11 cellular contexts compared by ENCODE assay signal in the genomic region with DNA sequence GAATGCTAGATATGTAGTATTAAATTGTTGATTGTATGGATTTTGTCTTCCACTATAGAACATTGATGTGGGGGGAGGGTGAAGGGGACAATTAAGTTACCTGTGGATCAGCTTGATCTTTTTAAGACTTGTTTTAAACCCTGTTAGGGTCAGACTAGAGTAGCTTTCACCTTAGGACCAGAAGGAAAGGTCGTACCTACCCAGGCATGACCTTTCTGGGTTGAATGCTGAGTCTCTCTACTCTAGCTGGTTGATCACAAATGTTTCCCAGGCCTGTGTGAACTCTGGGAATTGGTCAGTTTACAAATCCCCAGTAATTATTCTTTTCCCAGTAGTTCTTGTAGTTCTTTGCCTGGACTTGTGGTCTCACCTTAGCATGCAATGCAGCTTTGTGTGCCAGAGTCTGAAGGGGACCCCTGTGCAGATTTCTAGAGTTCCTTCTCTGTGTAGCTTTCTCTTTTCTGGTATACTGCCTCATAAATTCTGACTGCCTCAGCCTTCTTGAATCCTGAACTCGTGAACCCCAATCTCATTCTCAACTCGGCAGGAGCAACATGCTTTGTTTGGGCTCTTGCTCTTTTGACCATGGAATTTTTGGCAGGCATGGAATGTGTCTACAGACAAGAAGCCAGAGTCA. TPM values are rescaled to one million over a fixed set of nuclear protein-coding genes. Genes with fewer than 3 reads are reported as not detected.
DNase-seq lines count a peak whose midpoint lies in the region; ATAC-seq, FAIRE-seq and TF ChIP-seq lines count a peak whose summit lies in the region.
"Had no signal": no experiment of that assay in that cellular context is flagged by ENCODE, and none has a peak within 500 bp of the region (broad histone marks: within the 10 kb centered on the region; RNA-seq: fewer than 3 reads in every experiment).

No MANE protein-coding gene starts in this region.

- H3K79me2 ChIP-seq in H1 (ENCODE audit: control insufficient read depth in 1 of 2, insufficient read depth in 2 of 2, low read length in 2 of 2) = no peaks in the 10 kb centered on the region

- peaks cover 7% of the 10 kb centered on the region; the same call in 1 of the 2 replicates for H3K9me3 ChIP-seq in Panc1 (ENCODE audit: control insufficient read depth, insufficient read depth, low read depth, low read length)
- no peaks in the 10 kb centered on the region for H3K9me3 ChIP-seq in H1 (ENCODE audit: insufficient read depth in 2 of 2, low read depth in 1 of 2, low read length in 1 of 2)

- H3K4me3 Mint-ChIP-seq in Calu3 (ENCODE audit: low read depth, unreplicated experiment) (peak overlapping the region; percentile 9), glutamatergic neuron (ENCODE audit: unreplicated experiment) (no peak overlapping the region)

- H3K27ac ChIP-seq in Panc1 (ENCODE audit: low read length) (peak overlapping the region; percentile 100), H1 (ENCODE audit: low read depth, low read length) (peak overlapping the region; percentile 39; the same call in 1 of the 2 replicates), caudate nucleus (ENCODE audit: low read depth, low read length) (no peak overlapping the region)

- no peaks in the 10 kb centered on the region for H3K27me3 Mint-ChIP-seq in Calu3 (ENCODE audit: unreplicated experiment)
- H3K27me3 Mint-ChIP-seq in glutamatergic neuron (ENCODE audit: unreplicated experiment) = no peaks in the 10 kb centered on the region

- peak overlapping the region; percentile 66 for H3K27ac Mint-ChIP-seq in Calu3 (ENCODE audit: unreplicated experiment)
- no peak overlapping the region for H3K27ac Mint-ChIP-seq in glutamatergic neuron (ENCODE audit: unreplicated experiment)

- H2BK120ac ChIP-seq in H1 (replicated peaks; ENCODE audit: low read depth, low read length) = peak overlapping the region; percentile 44

- no peak overlapping the region for H2BK20ac ChIP-seq in H1 (ENCODE audit: low read length)

- no peak overlapping the region for H2BK15ac ChIP-seq in H1 (ENCODE audit: low read length)

- H3K4me2 ChIP-seq in H1 (ENCODE audit: insufficient read depth in 1 of 2, low read depth in 2 of 2, low read length in 2 of 2) = peak overlapping the region in 1 of 2 experiments; percentile 57; a peak in 1 of 4 replicates

- CTCF ChIA-PET in Calu3 (lab: Charles Lee) (interaction anchor here (0.5 kb wide), 1 partner anchor 68 kb away, joined by 3 read pairs; no protein-coding TSS in a partner anchor), Panc1 (lab: Charles Lee) (no interaction called here), H1 (lab: Charles Lee; ENCODE audit: partially characterized antibody) (interaction anchor here (0.7 to 4.4 kb wide), 4 partner anchors 8 to 275 kb away, joined by 3 to 24 read pairs (median 3); no protein-coding TSS in a partner anchor)

- H2BK5ac ChIP-seq in H1 (ENCODE audit: low read depth, low read length) = peak overlapping the region; percentile 79

- POLR2A ChIA-PET in Panc1 (lab: Charles Lee) = interaction anchor here (0.5 to 0.6 kb wide), 2 partner anchors 82 to 83 kb away, joined by 5 to 8 read pairs; no protein-coding TSS in a partner anchor
- POLR2A ChIA-PET in H1 (lab: Charles Lee; ENCODE audit: partially characterized antibody) = interaction anchor here (1.0 to 1.3 kb wide), 5 partner anchors 9 to 96 kb away, joined by 3 to 4 read pairs (median 3); no protein-coding TSS in a partner anchor

- H3K27me3 ChIP-seq in Panc1 (ENCODE audit: control insufficient read depth, insufficient read depth, low read length) (no peaks in the 10 kb centered on the region), H1 (replicated peaks in 1 of 4; ENCODE audit: control insufficient read depth in 3 of 4, extremely low read depth in 1 of 4, insufficient read depth in 3 of 4, low read length in 3 of 4) (no peaks in the 10 kb centered on the region)

- H3K36me3 Mint-ChIP-seq in Calu3 (ENCODE audit: insufficient read depth, unreplicated experiment) = peaks cover 29% of the 10 kb centered on the region
- H3K36me3 Mint-ChIP-seq in glutamatergic neuron (ENCODE audit: unreplicated experiment) = peaks cover 5% of the 10 kb centered on the region

- BruUV-seq in Calu3 (replicated peaks; lab: Mats Ljungman, UMichigan) = no TSS peak
- BruUV-seq in Panc1 (replicated peaks; lab: Mats Ljungman, UMichigan) = no TSS peak

- H4K91ac ChIP-seq in H1 (replicated peaks; ENCODE audit: insufficient read length, low read length) = no peak overlapping the region

- H4K5ac ChIP-seq in H1 (ENCODE audit: insufficient read length, low read depth, low read length) = no peak overlapping the region

- no peak for TF ChIP-seq EP300 in H1 (IDR thresholded peaks at IDR 0.05; ENCODE audit: borderline replicate concordance in 1 of 2, low read depth in 2 of 2, low read length in 2 of 2)

- H3K23ac ChIP-seq in H1 (ENCODE audit: insufficient read length) = no peak overlapping the region

- H3K9ac ChIP-seq in H1 (replicated peaks in 1 of 4; ENCODE audit: extremely low read depth in 1 of 4, low read depth in 3 of 4, low read length in 3 of 4) = no peak overlapping the region

- H3K36me3 ChIP-seq in Panc1 (ENCODE audit: control insufficient read depth, insufficient read depth, low read length) (peaks cover 8% of the 10 kb centered on the region; the same call in 1 of the 2 replicates), H1 (ENCODE audit: control insufficient read depth in 2 of 4, insufficient read depth in 4 of 4, low read length in 3 of 4) (no peaks in the 10 kb centered on the region)

- H3K18ac ChIP-seq in H1 (ENCODE audit: extremely low read depth, low read length) = no peak overlapping the region; the same call in 1 of the 2 replicates

- H2AFZ ChIP-seq in H1 (ENCODE audit: low read length) = no peak overlapping the region

- H3K79me1 ChIP-seq in H1 (ENCODE audit: low read depth, low read length) = no peaks in the 10 kb centered on the region; the same call in 1 of the 2 replicates

- intact Hi-C loops in Calu3 (cut with micrococcal nuclease; ENCODE audit: unreplicated experiment) (no loop called here), Panc1 (cut with micrococcal nuclease; ENCODE audit: unreplicated experiment) (no loop called here)

- no peak for TF ChIP-seq POLR2A in H1 (IDR thresholded peaks at IDR 0.05; ENCODE audit: control extremely low read depth in 1 of 2, low read depth in 2 of 2, low read length in 2 of 2)

- in situ Hi-C loops in Panc1 (cut with HindIII; ENCODE audit: low pct_unique_long_range_greater_than_20kb, low sequenced_read_pairs) = no loop called here

- H3K4ac ChIP-seq in H1 (replicated peaks; ENCODE audit: insufficient read length, low read depth, low read length) = no peak overlapping the region

- H3K23me2 ChIP-seq in H1 (ENCODE audit: low read depth, low read length) = no peaks in the 10 kb centered on the region

- peaks cover 45% of the 10 kb centered on the region for H3K4me1 ChIP-seq in Panc1 (ENCODE audit: control insufficient read depth, insufficient read depth, low read length)
- peaks cover 0 to 4% (median 0%) of the 10 kb centered on the region in 4 experiments; a peak in 1 of 7 replicates for H3K4me1 ChIP-seq in H1 (replicated peaks in 1 of 4; ENCODE audit: control insufficient read depth in 3 of 4, insufficient read depth in 4 of 4, low read length in 3 of 4)

- 64% methylated on average over 3 of the region's 3 CpGs; no CpG with 5 or more reads in 1 of the 2 experiments for WGBS in H1 (ENCODE audit: extremely low coverage in 1 of 2, insufficient coverage in 1 of 2, insufficient read length in 1 of 2, insufficient replicate concordance in 2 of 2, low coverage in 1 of 2, low lambda C conversion rate in 2 of 2, missing lambda C conversion rate in 1 of 2), 2 experiments

- H3K9me3 Mint-ChIP-seq in Calu3 (ENCODE audit: low read depth, unreplicated experiment) = no peaks in the 10 kb centered on the region
- no peaks in the 10 kb centered on the region for H3K9me3 Mint-ChIP-seq in glutamatergic neuron (ENCODE audit: unreplicated experiment)

- no peak for TF ChIP-seq RAD21 in H1 (IDR thresholded peaks at IDR 0.05 in 1 of 2, conservative IDR thresholded peaks at IDR 0.05 in 1 of 2; ENCODE audit: low read depth in 2 of 2, low read length in 2 of 2)

- no peak overlapping the region for H2AK5ac ChIP-seq in H1 (ENCODE audit: low read depth, low read length)

- no peak for FAIRE-seq in H1 (lab: Jason Lieb, UNC)

- no peak overlapping the region for H3K4me3 ChIP-seq in Panc1 (ENCODE audit: low read depth in 2 of 2, low read length in 2 of 2)
- no peak overlapping the region for H3K4me3 ChIP-seq in H1 (ENCODE audit: extremely low read depth in 1 of 4, insufficient read depth in 2 of 4, low read depth in 3 of 4, low read length in 4 of 4)

- DNase-seq in Calu3 (no peak), Panc1 (ENCODE audit: low read depth, low spot score) (no peak), H1 (ENCODE audit: low read depth in 1 of 2, low spot score in 2 of 2) (no peak), non-pigmented ciliary epithelial cell (ENCODE audit: low read depth) (peak; percentile 95), caudate nucleus (lab: John Stamatoyannopoulos, UW) (no peak), glutamatergic neuron (no peak)
- DNase-seq: activated CD8-positive, alpha-beta memory T cell treated with anti-CD3 and anti-CD28 coated beads, Interleukin-2, amount 50 U/mL, for 4 hours; hypothalamus; NCI-H774 had no signal

- H2BK12ac ChIP-seq in H1 (ENCODE audit: low read depth, low read length) = peak overlapping the region; percentile 62

- H3K4me1 Mint-ChIP-seq in Calu3 (ENCODE audit: low read depth, unreplicated experiment) (peaks cover 12% of the 10 kb centered on the region), glutamatergic neuron (ENCODE audit: low read depth, unreplicated experiment) (no peaks in the 10 kb centered on the region)

- ATAC-seq in Panc1 (peak; percentile 56), GM18519 (IDR thresholded peaks at IDR 0.05; ENCODE audit: low FRiP score, unreplicated experiment) (no peak), HG03565 (IDR thresholded peaks at IDR 0.05; ENCODE audit: unreplicated experiment) (no peak)

- no peak overlapping the region for H3K56ac ChIP-seq in H1 (replicated peaks; ENCODE audit: insufficient read length, low read depth, low read length)

- no peak overlapping the region for H3K14ac ChIP-seq in H1 (ENCODE audit: insufficient read length)

- no peaks in the 10 kb centered on the region for H4K20me1 ChIP-seq in H1 (replicated peaks in 1 of 2; ENCODE audit: control insufficient read depth in 1 of 2, insufficient read depth in 2 of 2, low read length in 2 of 2)

- TF ChIP-seq CTCF in Calu3 (IDR thresholded peaks at IDR 0.05; ENCODE audit: unreplicated experiment) (no peak), Panc1 (IDR thresholded peaks at IDR 0.05) (no peak), H1 (IDR thresholded peaks at IDR 0.05; ENCODE audit: control extremely low read depth in 1 of 3, insufficient read depth in 1 of 3, low read depth in 1 of 3, low read length in 3 of 3) (no peak), glutamatergic neuron (IDR thresholded peaks at IDR 0.05; ENCODE audit: partially characterized antibody, unreplicated experiment) (no peak)

- no peak overlapping the region for H4K8ac ChIP-seq in H1 (ENCODE audit: extremely low read depth, insufficient read depth, low read length)

RNA-seq across cellular contexts. Expression of a gene that starts 54.0 kb away (rescaled TPM):
- total RNA-seq in Calu3 (2022) = 306 and 315 TPM in 2 replicates
- total RNA-seq in Panc1 (2021; ENCODE audit: unreplicated experiment) = 281 TPM
- polyA plus RNA-seq in Panc1 (2012; ENCODE audit: insufficient read length) = 139 TPM
- 92.6 and 92.7 TPM in 2 replicates for total RNA-seq in H1 (2021; fragmentation: NEBNext Ultra II Directional; extraction: Animal tissue kit (Norgen Biotek cat#: 25700))
- polyA plus RNA-seq in H1 (2011; rRNA removed) = 28.1 and 45.0 TPM in 2 replicates
- 44.4 TPM for polyA plus RNA-seq in H1 (2011; cell fraction: cytosol; rRNA removed)
- polyA plus RNA-seq in H1 (2011; cell fraction: nucleus; rRNA removed) = 31.9 TPM
- polyA plus RNA-seq in H1 (2012, experiment 1 of 2) = 49.1 to 67.3 TPM (median 56.1 TPM) in 4 replicates
- polyA plus RNA-seq in H1 (2012, experiment 2 of 2) = 15.1 TPM
- 87.8 TPM for polyA plus RNA-seq in H1 (2013, experiment 1 of 2)
- 96.9 TPM for polyA plus RNA-seq in H1 (2013, experiment 2 of 2)
- polyA minus RNA-seq in H1 (2011; rRNA and poly(A)+ RNA removed) = 97.5 and 109 TPM in 2 replicates
- 58.4 TPM for polyA minus RNA-seq in H1 (2011; cell fraction: cytosol; rRNA and poly(A)+ RNA removed)
- 242 TPM for polyA minus RNA-seq in H1 (2011; cell fraction: nucleus; rRNA and poly(A)+ RNA removed)
- total RNA-seq in glutamatergic neuron (ENCODE audit: unreplicated experiment) = 64.1 TPM

RNA-seq across cellular contexts. Expression of a gene that starts 54.3 kb away (rescaled TPM):
- total RNA-seq in Calu3 (2022) = 29.8 and 32.3 TPM in 2 replicates
- 40.2 TPM for total RNA-seq in Panc1 (2021; ENCODE audit: unreplicated experiment)
- polyA plus RNA-seq in Panc1 (2012; ENCODE audit: insufficient read length) = 36.1 TPM
- 36.5 and 39.4 TPM in 2 replicates for total RNA-seq in H1 (2021; fragmentation: NEBNext Ultra II Directional; extraction: Animal tissue kit (Norgen Biotek cat#: 25700))
- 23.9 and 43.2 TPM in 2 replicates for polyA plus RNA-seq in H1 (2011; rRNA removed)
- 53.2 TPM for polyA plus RNA-seq in H1 (2011; cell fraction: cytosol; rRNA removed)
- polyA plus RNA-seq in H1 (2011; cell fraction: nucleus; rRNA removed) = 22.9 TPM
- polyA plus RNA-seq in H1 (2012, experiment 1 of 2) = 47.3 to 54.8 TPM (median 51.6 TPM) in 4 replicates
- polyA plus RNA-seq in H1 (2012, experiment 2 of 2) = 9.0 TPM
- polyA plus RNA-seq in H1 (2013, experiment 1 of 2) = 51.8 TPM
- 61.4 TPM for polyA plus RNA-seq in H1 (2013, experiment 2 of 2)
- 26.7 and 30.2 TPM in 2 replicates for polyA minus RNA-seq in H1 (2011; rRNA and poly(A)+ RNA removed)
- polyA minus RNA-seq in H1 (2011; cell fraction: cytosol; rRNA and poly(A)+ RNA removed) = 11.4 TPM
- 30.5 TPM for polyA minus RNA-seq in H1 (2011; cell fraction: nucleus; rRNA and poly(A)+ RNA removed)
- 18.6 TPM for total RNA-seq in glutamatergic neuron (ENCODE audit: unreplicated experiment)
